ENCODE assay signal across 8 cellular contexts in genomic region chr1:223129229-223129851, GRCh38. TPM values are rescaled to one million over a fixed set of nuclear protein-coding genes. Genes with fewer than 3 reads are reported as not detected.
DNase-seq lines count a peak whose midpoint lies in the region; ATAC-seq, FAIRE-seq and TF ChIP-seq lines count a peak whose summit lies in the region.

No MANE protein-coding gene starts in this region.

- peak in 1 of 2 experiments; percentile 48 for DNase-seq in Caco-2
- DNase-seq in astrocyte (ENCODE audit: low read depth) = peak; percentile 14
- peak; percentile 45 for DNase-seq in smooth muscle cell (lab: John Stamatoyannopoulos, UW; ENCODE audit: unreplicated experiment)
- no peak for DNase-seq in COR-L47 (lab: John Stamatoyannopoulos, UW)

- ATAC-seq in HG02623 (IDR thresholded peaks at IDR 0.05; ENCODE audit: unreplicated experiment) = peak; percentile 37
- no peak for ATAC-seq in GM19351 (IDR thresholded peaks at IDR 0.05; ENCODE audit: unreplicated experiment)

- H3K4me2 ChIP-seq in SU-DHL-6 (ENCODE audit: low read depth, low read length, poor library complexity, severe bottlenecking) = no peak overlapping the region
- peak overlapping the region; percentile 79 for H3K4me2 ChIP-seq in astrocyte (ENCODE audit: low read length)
- H3K4me2 ChIP-seq in smooth muscle cell = peak overlapping the region; percentile 80

- H3K27ac ChIP-seq in SU-DHL-6 (ENCODE audit: low read depth, low read length) (no peak overlapping the region), astrocyte (ENCODE audit: low read depth, low read length) (no peak overlapping the region), smooth muscle cell (ENCODE audit: low read depth) (no peak overlapping the region)

- BruUV-seq in Caco-2 (replicated peaks; lab: Mats Ljungman, UMichigan) = no TSS peak

- H4K20me1 ChIP-seq in SU-DHL-6 (ENCODE audit: low read depth, low read length) = no peaks in the 10 kb centered on the region
- no peaks in the 10 kb centered on the region for H4K20me1 ChIP-seq in astrocyte (ENCODE audit: insufficient read depth, low read length)
- no peaks in the 10 kb centered on the region for H4K20me1 ChIP-seq in smooth muscle cell (ENCODE audit: low read depth)

- H3K9me3 ChIP-seq in Caco-2 (no peaks in the 10 kb centered on the region), SU-DHL-6 (ENCODE audit: insufficient read depth, low read length) (no peaks in the 10 kb centered on the region), astrocyte (ENCODE audit: insufficient read depth, low read depth, low read length) (no peaks in the 10 kb centered on the region), iPS-15b (ENCODE audit: control insufficient read depth, insufficient read depth, low read length) (no peaks in the 10 kb centered on the region), smooth muscle cell (replicated peaks; ENCODE audit: low read depth) (no peaks in the 10 kb centered on the region)

- H3K36me3 Mint-ChIP-seq in Caco-2 (ENCODE audit: insufficient read depth, unreplicated experiment) (peaks cover 7% of the 10 kb centered on the region), astrocyte (ENCODE audit: low read depth, unreplicated experiment) (no peaks in the 10 kb centered on the region)

- H3F3A ChIP-seq in SU-DHL-6 (ENCODE audit: insufficient read depth) (no peaks in the 10 kb centered on the region), smooth muscle cell (ENCODE audit: low read depth) (no peaks in the 10 kb centered on the region)

- POLR2A ChIA-PET in Caco-2 (lab: Charles Lee) = no interaction called here

- H3K27ac Mint-ChIP-seq in Caco-2 (ENCODE audit: unreplicated experiment) (no peak overlapping the region), astrocyte (ENCODE audit: unreplicated experiment) (no peak overlapping the region)

- H3K9ac ChIP-seq in SU-DHL-6 (ENCODE audit: low read length) = no peak overlapping the region
- H3K9ac ChIP-seq in astrocyte (ENCODE audit: low read length) = no peak overlapping the region
- peak overlapping the region; percentile 28 for H3K9ac ChIP-seq in iPS-15b (ENCODE audit: low read depth, low read length)
- H3K9ac ChIP-seq in smooth muscle cell (ENCODE audit: low read depth) = no peak overlapping the region

- no peaks in the 10 kb centered on the region for H3K9me2 ChIP-seq in SU-DHL-6 (replicated peaks; ENCODE audit: insufficient read depth, low read length)

- H3K4me1 Mint-ChIP-seq in Caco-2 (ENCODE audit: low read depth, unreplicated experiment) = no peaks in the 10 kb centered on the region
- H3K4me1 Mint-ChIP-seq in astrocyte (ENCODE audit: low read depth, unreplicated experiment) = peaks cover 1% of the 10 kb centered on the region

- H3K36me3 ChIP-seq in Caco-2 (ENCODE audit: control insufficient read depth, insufficient read depth, low read length) (no peaks in the 10 kb centered on the region), SU-DHL-6 (ENCODE audit: low read length) (no peaks in the 10 kb centered on the region), astrocyte (ENCODE audit: insufficient read depth, low read length) (no peaks in the 10 kb centered on the region), iPS-15b (ENCODE audit: control insufficient read depth, insufficient read depth, low read length) (no peaks in the 10 kb centered on the region), smooth muscle cell (ENCODE audit: low read depth) (no peaks in the 10 kb centered on the region)

- peaks cover 6% of the 10 kb centered on the region; the same call in 1 of the 2 replicates for H3K4me1 ChIP-seq in Caco-2
- peaks cover 9% of the 10 kb centered on the region for H3K4me1 ChIP-seq in astrocyte (ENCODE audit: insufficient read depth, low read length)
- peaks cover 8% of the 10 kb centered on the region for H3K4me1 ChIP-seq in iPS-15b (ENCODE audit: control insufficient read depth, insufficient read depth, low read length)
- peaks cover 14% of the 10 kb centered on the region for H3K4me1 ChIP-seq in smooth muscle cell (ENCODE audit: low read depth)

- no peaks in the 10 kb centered on the region for H3K27me3 Mint-ChIP-seq in Caco-2 (ENCODE audit: insufficient read depth, unreplicated experiment)
- peaks cover 31% of the 10 kb centered on the region for H3K27me3 Mint-ChIP-seq in astrocyte (ENCODE audit: low read depth, unreplicated experiment)

- no peaks in the 10 kb centered on the region for H3K27me3 ChIP-seq in Caco-2 (replicated peaks; ENCODE audit: control insufficient read depth, insufficient read depth, low read length)
- no peaks in the 10 kb centered on the region for H3K27me3 ChIP-seq in SU-DHL-6 (ENCODE audit: low read length)
- no peaks in the 10 kb centered on the region for H3K27me3 ChIP-seq in astrocyte (ENCODE audit: insufficient read depth, low read length)
- peaks cover 54% of the 10 kb centered on the region for H3K27me3 ChIP-seq in iPS-15b (ENCODE audit: control insufficient read depth, insufficient read depth, low read length)
- no peaks in the 10 kb centered on the region for H3K27me3 ChIP-seq in smooth muscle cell (ENCODE audit: low read depth)

- FAIRE-seq in astrocyte (lab: Jason Lieb, UNC) = no peak

- H3K4me3 ChIP-seq in Caco-2 (ENCODE audit: low read depth, low read length) (no peak overlapping the region), SU-DHL-6 (ENCODE audit: insufficient read depth, low read length, poor library complexity, severe bottlenecking) (no peak overlapping the region), astrocyte (ENCODE audit: insufficient read depth, low read depth, low read length) (peak overlapping the region; percentile 40), iPS-15b (ENCODE audit: low read depth, low read length) (peak overlapping the region; percentile 52), smooth muscle cell (peak overlapping the region; percentile 29)

- intact Hi-C loops in Caco-2 (cut with micrococcal nuclease; ENCODE audit: unreplicated experiment) = no loop called here

- no peak overlapping the region for H2AFZ ChIP-seq in SU-DHL-6 (ENCODE audit: low read depth, low read length, severe bottlenecking)
- peak overlapping the region; percentile 91 for H2AFZ ChIP-seq in astrocyte (ENCODE audit: low read depth, low read length)
- H2AFZ ChIP-seq in smooth muscle cell (ENCODE audit: low read depth) = peak overlapping the region; percentile 48

- H3K79me2 ChIP-seq in SU-DHL-6 (ENCODE audit: insufficient read depth, low read length) (no peaks in the 10 kb centered on the region), astrocyte (ENCODE audit: insufficient read depth, low read length) (no peaks in the 10 kb centered on the region), smooth muscle cell (ENCODE audit: low read depth) (no peaks in the 10 kb centered on the region)

- H3K4me3 Mint-ChIP-seq in Caco-2 (ENCODE audit: unreplicated experiment) (no peak overlapping the region), astrocyte (ENCODE audit: unreplicated experiment) (no peak overlapping the region)

- CTCF ChIA-PET in Caco-2 (lab: Charles Lee) = no interaction called here

- WGBS in smooth muscle cell (ENCODE audit: low lambda C conversion rate) = 20% methylated on average over 35 of the region's 35 CpGs

- TF ChIP-seq CTCF in Caco-2 (IDR thresholded peaks at IDR 0.05; ENCODE audit: insufficient read depth in 1 of 2, low read depth in 1 of 2, low read length in 1 of 2, severe bottlenecking in 1 of 2, unreplicated experiment in 1 of 2) (peak; percentile 23 to 24), SU-DHL-6 (IDR thresholded peaks at IDR 0.05; ENCODE audit: insufficient read depth, low read length, poor library complexity, severe bottlenecking) (peak; percentile 84), astrocyte (IDR thresholded peaks at IDR 0.05; ENCODE audit: insufficient read depth, low read depth, low read length) (peak; percentile 43), smooth muscle cell (IDR thresholded peaks at IDR 0.05; ENCODE audit: borderline replicate concordance, insufficient read depth, poor library complexity, severe bottlenecking) (peak; percentile 91)

- H3K9me3 Mint-ChIP-seq in Caco-2 (ENCODE audit: unreplicated experiment) (no peaks in the 10 kb centered on the region), astrocyte (ENCODE audit: unreplicated experiment) (no peaks in the 10 kb centered on the region)

RNA-seq across cellular contexts. Expression of gene TLR5, which starts 13.7 kb away (rescaled TPM):
- 1.8 TPM in 2 replicates for total RNA-seq in Caco-2 (2022)
- total RNA-seq in astrocyte = 1.1 and 1.2 TPM in 2 replicates
- total RNA-seq in smooth muscle cell = 2.7 and 6.8 TPM in 2 replicates
- 0.72 and 1.0 TPM in 2 replicates for polyA plus RNA-seq in smooth muscle cell

Comparison
In these comparisons a context has a peak if more than half of its experiments do, and no peak if none do; other contexts are left out.
1. H3K4me3 ChIP-seq: peak in astrocyte (single experiment), iPS-15b (single experiment) and smooth muscle cell (single experiment); none in Caco-2 (single experiment) and SU-DHL-6 (single experiment).
2. CTCF ChIP-seq: peak in every context shown above with its lines; median percentile 91 in smooth muscle cell; 84 in SU-DHL-6; 43 in astrocyte; 24 in Caco-2.